In genomic region chr20:3101737-3102574, GRCh38 we compare ENCODE assay signal across 13 cellular contexts. TPM values are rescaled to one million over a fixed set of nuclear protein-coding genes. Genes with fewer than 3 reads are reported as not detected.
A peak's percentile ranks its signal among the peaks of the same experiment; 100 is the strongest.
DNase-seq lines count a peak whose midpoint lies in the region; ATAC-seq lines count a peak whose summit lies in the region.
"Had no signal": no experiment of that assay in that cellular context is flagged by ENCODE, and none has a peak within 500 bp of the region (broad histone marks: within the 10 kb centered on the region; RNA-seq: fewer than 3 reads in every experiment).

No MANE protein-coding gene starts in this region.

- H3K27me3 Mint-ChIP-seq in activated CD4-positive, alpha-beta memory T cell treated with anti-CD3 and anti-CD28 coated beads for 36 hours = no peaks in the 10 kb centered on the region

- peaks cover 15% of the 10 kb centered on the region for H3K4me1 Mint-ChIP-seq in activated CD4-positive, alpha-beta memory T cell treated with anti-CD3 and anti-CD28 coated beads for 36 hours (ENCODE audit: low read depth)

- no peaks in the 10 kb centered on the region for H3K9me3 Mint-ChIP-seq in activated CD4-positive, alpha-beta memory T cell treated with anti-CD3 and anti-CD28 coated beads for 36 hours

- H3K4me3 Mint-ChIP-seq in activated CD4-positive, alpha-beta memory T cell treated with anti-CD3 and anti-CD28 coated beads for 36 hours = no peak overlapping the region

- H3K36me3 Mint-ChIP-seq in activated CD4-positive, alpha-beta memory T cell treated with anti-CD3 and anti-CD28 coated beads for 36 hours = no peaks in the 10 kb centered on the region

- POLR2A ChIA-PET in activated CD4-positive, alpha-beta memory T cell treated with anti-CD3 and anti-CD28 coated beads for 36 hours (lab: Charles Lee) = interaction anchor here (0.8 kb wide), 1 partner anchor 24 kb away, joined by 4 read pairs; no protein-coding TSS in a partner anchor

- CTCF ChIA-PET in activated CD4-positive, alpha-beta memory T cell treated with anti-CD3 and anti-CD28 coated beads for 36 hours (lab: Charles Lee) = interaction anchor here (0.7 to 1.5 kb wide), 6 partner anchors 9 to 390 kb away, joined by 3 to 6 read pairs (median 3); no protein-coding TSS in a partner anchor

- DNase-seq in activated CD4-positive, alpha-beta memory T cell treated with anti-CD3 and anti-CD28 coated beads for 36 hours = peak; percentile 88
- DNase-seq in central memory CD4-positive, alpha-beta T cell = peak; percentile 30
- peak; percentile 30 for DNase-seq in stimulated activated CD8-positive, alpha-beta memory T cell treated with anti-CD3 and anti-CD28 coated beads, Interleukin-12 subunit alpha, Interleukin-12 subunit beta, amount 100 ng/mL, for 1 hour (ENCODE audit: low read depth)
- no peak for DNase-seq in NAMALWA (ENCODE audit: low spot score)
- no peak for DNase-seq in head of caudate nucleus
- DNase-seq: DMS 273 treated with DMSO at 0.1 percent for 48 hours had no signal

- ATAC-seq in GM19463 (IDR thresholded peaks at IDR 0.05; ENCODE audit: unreplicated experiment) = peak; percentile 53
- no peak for ATAC-seq in GM18907 (IDR thresholded peaks at IDR 0.05; ENCODE audit: unreplicated experiment)
- ATAC-seq in HG03520 (IDR thresholded peaks at IDR 0.05; ENCODE audit: unreplicated experiment) = no peak

- intact Hi-C loops in activated CD4-positive, alpha-beta memory T cell treated with anti-CD3 and anti-CD28 coated beads for 36 hours (cut with micrococcal nuclease) = no loop called here
- intact Hi-C loops in head of caudate nucleus (cut with DNase I) = no loop called here

- no peak overlapping the region for H3K27ac Mint-ChIP-seq in activated CD4-positive, alpha-beta memory T cell treated with anti-CD3 and anti-CD28 coated beads for 36 hours

RNA-seq across cellular contexts. Expression of gene AVP, which starts 17.4 kb away (rescaled TPM):
- not detected for total RNA-seq in activated CD4-positive, alpha-beta memory T cell treated with anti-CD3 and anti-CD28 coated beads for 36 hours
- total RNA-seq: astrocyte, lung microvascular endothelial cell, SK-MEL-5, skeletal muscle tissue had no signal

RNA-seq across cellular contexts. Expression of gene OXT, which starts 30.5 kb away (rescaled TPM):
- total RNA-seq in activated CD4-positive, alpha-beta memory T cell treated with anti-CD3 and anti-CD28 coated beads for 36 hours = 1 to 10 TPM in 1 of 2 experiments, not detected in 1; 1.0 TPM
- total RNA-seq: astrocyte, lung microvascular endothelial cell, SK-MEL-5, skeletal muscle tissue had no signal

RNA-seq across cellular contexts. Expression of gene MRPS26, which starts 56.1 kb away (rescaled TPM):
- total RNA-seq in activated CD4-positive, alpha-beta memory T cell treated with anti-CD3 and anti-CD28 coated beads for 36 hours = 100 to 1,000 TPM; 155 to 158 TPM

RNA-seq across cellular contexts. Expression of gene FASTKD5, which starts 57.7 kb away (rescaled TPM):
- total RNA-seq in activated CD4-positive, alpha-beta memory T cell treated with anti-CD3 and anti-CD28 coated beads for 36 hours = 10 to 100 TPM; 20.8 to 22.8 TPM

RNA-seq across cellular contexts. Expression of gene UBOX5, which starts 57.7 kb away (rescaled TPM):
- total RNA-seq in activated CD4-positive, alpha-beta memory T cell treated with anti-CD3 and anti-CD28 coated beads for 36 hours = 1 to 10 TPM; 5.8 to 7.0 TPM

Comparison
In these comparisons a context has a peak if more than half of its experiments do, and no peak if none do; other contexts are left out.
1. DNase-seq: peak in activated CD4-positive, alpha-beta memory T cell treated with anti-CD3 and anti-CD28 coated beads for 36 hours (single experiment), central memory CD4-positive, alpha-beta T cell (single experiment) and stimulated activated CD8-positive, alpha-beta memory T cell treated with anti-CD3 and anti-CD28 coated beads, Interleukin-12 subunit alpha, Interleukin-12 subunit beta, amount 100 ng/mL, for 1 hour (single experiment); none in NAMALWA (single experiment) and head of caudate nucleus (0 of 42).